ENCODE assay signal across 25 cellular contexts in genomic region chr18:78814766-78815165, GRCh38.
A peak's percentile ranks its signal among the peaks of the same experiment; 100 is the strongest.
DNase-seq lines count a peak whose midpoint lies in the region; ATAC-seq, FAIRE-seq and TF ChIP-seq lines count a peak whose summit lies in the region.
"Had no signal": no experiment of that assay in that cellular context is flagged by ENCODE, and none has a peak within 500 bp of the region (broad histone marks: within the 10 kb centered on the region; RNA-seq: fewer than 3 reads in every experiment).

No MANE protein-coding gene starts in this region.

- H3K36me3 ChIP-seq in right atrium auricular region, result no peaks in the 10 kb centered on the region
- H3K36me3 ChIP-seq in mucosa of descending colon (ENCODE audit: low read depth), result no peaks in the 10 kb centered on the region
- H3K36me3 ChIP-seq: adrenal gland, brain microvascular endothelial cell, heart left ventricle, Peyer's patch had no signal

- DNase-seq in cardiac septum (ENCODE audit: low spot score) (peak; percentile 62), right atrium auricular region (ENCODE audit: low spot score) (no peak), coronary artery (ENCODE audit: low spot score) (no peak), mucosa of descending colon (peak in 2 of 3 donors; percentile 17 to 30), urothelium cell line (ENCODE audit: low spot score) (peak; percentile 83), putamen (ENCODE audit: low spot score) (no peak), GM13977 (ENCODE audit: low spot score) (no peak)
- DNase-seq in activated naive CD4-positive, alpha-beta T cell (lab: John Stamatoyannopoulos, UW), result no peak
- DNase-seq: activated CD4-positive, alpha-beta T cell treated with anti-CD3 and anti-CD28 coated beads for 36 hours; activated T-cell treated with anti-CD3 and anti-CD28 coated beads, Interleukin-2, amount 50 U/mL, for 1 hour; adrenal gland; brain microvascular endothelial cell; CD4-positive, alpha-beta memory T cell; DMS53; effector memory CD4-positive, alpha-beta T cell; foreskin fibroblast; heart left ventricle; IMR-90; NCI-H1048; NCI-H2081; NCI-H446; Peyer's patch; T-helper 1 cell had no signal

- TF ChIP-seq CTCF in right atrium auricular region (IDR thresholded peaks at IDR 0.05) (no peak), coronary artery (IDR thresholded peaks at IDR 0.05) (no peak), mucosa of descending colon (IDR thresholded peaks at IDR 0.05) (no peak), GM13977 (IDR thresholded peaks at IDR 0.05; ENCODE audit: extremely low read depth, insufficient read depth, missing control alignments) (no peak)

- peak; percentile 72 for ATAC-seq in mucosa of descending colon
- ATAC-seq: activated CD4-positive, alpha-beta T cell treated with anti-CD3 and anti-CD28 coated beads for 36 hours; heart left ventricle; left lobe of liver; natural killer cell treated with Interleukin-12 subunit alpha and Interleukin-12 subunit beta and Interleukin-15 and Interleukin-18, amount 100 ng/mL, for 72 hours had no signal

- H3K9me3 ChIP-seq in right atrium auricular region, result no peaks in the 10 kb centered on the region
- H3K9me3 ChIP-seq in mucosa of descending colon, result no peaks in the 10 kb centered on the region
- H3K9me3 ChIP-seq: adrenal gland, heart left ventricle, Peyer's patch had no signal

- H3K27ac ChIP-seq in right atrium auricular region (no peak overlapping the region), coronary artery (no peak overlapping the region)
- H3K27ac ChIP-seq: adrenal gland, brain microvascular endothelial cell, heart left ventricle, Peyer's patch had no signal

- no peaks in the 10 kb centered on the region for H3K4me1 ChIP-seq in right atrium auricular region
- peaks cover 5% of the 10 kb centered on the region for H3K4me1 ChIP-seq in mucosa of descending colon (ENCODE audit: low read depth)
- H3K4me1 ChIP-seq: adrenal gland, heart left ventricle, Peyer's patch had no signal

- FAIRE-seq in urothelium cell line (lab: Jason Lieb, UNC), result no peak

- intact Hi-C loops in cardiac septum (cut with DNase I) (no loop called here), mucosa of descending colon (cut with DNase I, micrococcal nuclease) (no loop called here)

- H3K4me3 ChIP-seq in right atrium auricular region, result no peak overlapping the region
- peak overlapping the region; percentile 16 for H3K4me3 ChIP-seq in coronary artery
- no peak overlapping the region for H3K4me3 ChIP-seq in mucosa of descending colon
- H3K4me3 ChIP-seq: adrenal gland, Peyer's patch had no signal

- H3K27me3 ChIP-seq in right atrium auricular region, result no peaks in the 10 kb centered on the region
- H3K27me3 ChIP-seq: brain microvascular endothelial cell, Peyer's patch had no signal

- in situ Hi-C loops in GM13977 (cut with MboI; ENCODE audit: low pct_unique_long_range_greater_than_20kb, low sequenced_read_pairs, unreplicated experiment), result no loop called here

Comparison
In these comparisons a context has a peak if more than half of its experiments do, and no peak if none do; other contexts are left out.
1. DNase-seq: peak in cardiac septum (single experiment), mucosa of descending colon (2 of 3) and urothelium cell line (single experiment); none in right atrium auricular region (single experiment), coronary artery (single experiment), putamen (single experiment), GM13977 (single experiment) and activated naive CD4-positive, alpha-beta T cell (0 of 4).